In the genomic region with DNA sequence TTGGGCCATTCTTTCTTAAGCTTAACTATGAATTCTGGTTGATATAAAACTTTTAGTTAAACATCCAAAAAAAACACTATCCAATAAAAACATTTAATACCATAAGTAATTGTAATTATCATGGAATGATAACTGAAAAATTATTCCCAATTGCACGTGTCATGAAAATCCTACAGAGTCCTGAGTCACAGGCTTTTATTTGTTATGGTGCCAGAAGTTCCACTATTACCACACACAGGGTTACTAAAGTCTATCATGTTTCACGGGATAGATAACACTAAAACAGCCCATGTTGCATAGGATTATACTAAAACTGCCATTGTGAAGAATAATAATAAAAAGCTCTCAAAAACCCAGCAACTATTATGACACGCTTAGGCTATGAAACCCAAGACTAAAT, we compare ENCODE assay signal across 18 cellular contexts.
"Had no signal": no experiment of that assay in that cellular context is flagged by ENCODE, and none has a peak within 500 bp of the region (broad histone marks: within the 10 kb centered on the region; RNA-seq: fewer than 3 reads in every experiment).

No MANE protein-coding gene starts in this region.

- H3K27ac Mint-ChIP-seq: activated CD4-positive, alpha-beta memory T cell treated with anti-CD3 and anti-CD28 coated beads for 36 hours; activated CD4-positive, alpha-beta T cell treated with anti-CD3 and anti-CD28 coated beads for 36 hours; activated naive CD4-positive, alpha-beta T cell treated with anti-CD3 and anti-CD28 coated beads, Interleukin-2, amount 50 U/mL, for 72 hours; activated T-helper 1 cell treated with anti-CD3 and anti-CD28 coated beads, Interleukin-12 subunit alpha, Interleukin-12 subunit beta, Interleukin-2, Interleukin-4 antibody, amounts not matched to agents 30 ng/mL and 10 ng/mL and 1 ng/mL, durations not matched to agents 14 hours and 24 hours and 36 hours; endodermal cell; nephron; stimulated activated memory B cell treated with anti-CD40 and anti-IgM and Interleukin-4, amounts not matched to agents 10 μg/mL and 1 μg/mL and 100 μg/mL, for 72 hours had no signal

- H3K4me3 Mint-ChIP-seq: activated CD4-positive, alpha-beta memory T cell treated with anti-CD3 and anti-CD28 coated beads for 36 hours; activated CD4-positive, alpha-beta T cell treated with anti-CD3 and anti-CD28 coated beads for 36 hours; activated T-helper 1 cell treated with anti-CD3 and anti-CD28 coated beads, Interleukin-12 subunit alpha, Interleukin-12 subunit beta, Interleukin-2, Interleukin-4 antibody, amounts not matched to agents 30 ng/mL and 10 ng/mL and 1 ng/mL, durations not matched to agents 14 hours and 24 hours and 36 hours; endodermal cell; nephron; stimulated activated memory B cell treated with anti-CD40 and anti-IgM and Interleukin-4, amounts not matched to agents 10 μg/mL and 1 μg/mL and 100 μg/mL, for 72 hours had no signal

- H3K4me1 ChIP-seq: lower lobe of right lung, parathyroid adenoma, right lobe of liver, upper lobe of left lung had no signal

- H3K9me3 ChIP-seq: lower lobe of right lung, right lobe of liver, thoracic aorta, upper lobe of left lung had no signal

- H3K4me3 ChIP-seq: lower lobe of right lung, right lobe of liver, smooth muscle cell, thoracic aorta, upper lobe of left lung had no signal

- H3K9me3 Mint-ChIP-seq: activated CD4-positive, alpha-beta memory T cell treated with anti-CD3 and anti-CD28 coated beads for 36 hours; activated T-helper 1 cell treated with anti-CD3 and anti-CD28 coated beads, Interleukin-12 subunit alpha, Interleukin-12 subunit beta, Interleukin-2, Interleukin-4 antibody, amounts not matched to agents 30 ng/mL and 10 ng/mL and 1 ng/mL, durations not matched to agents 14 hours and 24 hours and 36 hours; endodermal cell; nephron had no signal

- H3K27me3 Mint-ChIP-seq: activated CD4-positive, alpha-beta memory T cell treated with anti-CD3 and anti-CD28 coated beads for 36 hours; activated CD4-positive, alpha-beta T cell treated with anti-CD3 and anti-CD28 coated beads for 36 hours; stimulated activated memory B cell treated with anti-CD40 and anti-IgM and Interleukin-4, amounts not matched to agents 10 μg/mL and 1 μg/mL and 100 μg/mL, for 72 hours had no signal

- H2AFZ ChIP-seq: parathyroid adenoma had no signal

- DNase-seq: activated CD4-positive, alpha-beta memory T cell treated with anti-CD3 and anti-CD28 coated beads for 36 hours; activated CD4-positive, alpha-beta T cell treated with anti-CD3 and anti-CD28 coated beads for 36 hours; activated gamma-delta T cell treated with Interleukin-2 at 50 U/mL for 16 hours; activated T-cell treated with anti-CD3 and anti-CD28 coated beads for 4 hours; amniotic stem cell; endodermal cell; hippocampal formation; lower lobe of right lung; right lobe of liver; stimulated activated CD4-positive, alpha-beta T cell treated with anti-CD3 and anti-CD28 coated beads, Interleukin-4, amount 100 ng/mL, for 24 hours; upper lobe of left lung had no signal

- H3K27me3 ChIP-seq: right lobe of liver, upper lobe of left lung had no signal

- H3K4me2 ChIP-seq: smooth muscle cell had no signal

- H3K36me3 ChIP-seq: lower lobe of right lung, right lobe of liver, thoracic aorta, upper lobe of left lung had no signal

- H3K27ac ChIP-seq: lower lobe of right lung, parathyroid adenoma, right lobe of liver, thoracic aorta, upper lobe of left lung had no signal

- H3K9ac ChIP-seq: parathyroid adenoma had no signal

- H3K36me3 Mint-ChIP-seq: activated CD4-positive, alpha-beta memory T cell treated with anti-CD3 and anti-CD28 coated beads for 36 hours; activated naive CD4-positive, alpha-beta T cell treated with anti-CD3 and anti-CD28 coated beads, Interleukin-2, amount 50 U/mL, for 72 hours; stimulated activated memory B cell treated with anti-CD40 and anti-IgM and Interleukin-4, amounts not matched to agents 10 μg/mL and 1 μg/mL and 100 μg/mL, for 72 hours had no signal

- H3K4me1 Mint-ChIP-seq: activated CD4-positive, alpha-beta T cell treated with anti-CD3 and anti-CD28 coated beads for 36 hours; endodermal cell; nephron; stimulated activated memory B cell treated with anti-CD40 and anti-IgM and Interleukin-4, amounts not matched to agents 10 μg/mL and 1 μg/mL and 100 μg/mL, for 72 hours had no signal

- H3K79me2 ChIP-seq: parathyroid adenoma had no signal

- ATAC-seq: activated CD4-positive, alpha-beta T cell treated with anti-CD3 and anti-CD28 coated beads for 36 hours; activated naive CD4-positive, alpha-beta T cell treated with anti-CD3 and anti-CD28 coated beads, Interleukin-2, amount 50 U/mL, for 72 hours; lower lobe of right lung; right lobe of liver; stimulated activated memory B cell treated with anti-CD40 and anti-IgM and Interleukin-4, amounts not matched to agents 10 μg/mL and 1 μg/mL and 100 μg/mL, for 72 hours had no signal
